ENCODE assay signal across 23 cellular contexts in genomic region chr5:7250004-7250403, GRCh38.
"Had no signal": no experiment of that assay in that cellular context is flagged by ENCODE, and none has a peak within 500 bp of the region (broad histone marks: within the 10 kb centered on the region; RNA-seq: fewer than 3 reads in every experiment).

No MANE protein-coding gene starts in this region.

- H3K36me3 ChIP-seq: ascending aorta, Peyer's patch had no signal

- H3K9me3 ChIP-seq: ascending aorta, body of pancreas, Peyer's patch had no signal

- H3K27ac ChIP-seq: Peyer's patch, RWPE1 had no signal

- H3K4me1 ChIP-seq: ascending aorta, body of pancreas had no signal

- DNase-seq: activated CD4-positive, alpha-beta T cell treated with anti-CD3 and anti-CD28 coated beads for 48 hours; activated CD4-positive, alpha-beta T cell treated with anti-CD3 and anti-CD28 coated beads, Interleukin-2, amount 50 U/mL, for 4 hours; activated CD4-positive, CD25-positive, alpha-beta regulatory T cell treated with anti-CD3 and anti-CD28 coated beads, Interleukin-2, amount 50 U/mL, for 72 hours; activated CD8-positive, alpha-beta memory T cell treated with anti-CD3 and anti-CD28 coated beads, Interleukin-2, amount 50 U/mL, for 48 hours; activated CD8-positive, alpha-beta T cell treated with anti-CD3 and anti-CD28 coated beads, Interleukin-2, amount 10 ng/mL, durations not matched to agents 7 days and 5 days; activated naive CD8-positive, alpha-beta T cell treated with anti-CD3 and anti-CD28 coated beads, Interleukin-2, amount 50 U/mL, for 24 hours; activated T-cell treated with anti-CD3 and anti-CD28 coated beads, Interleukin-2, amount 50 U/mL, for 1 hour; amniotic stem cell; body of pancreas; NCI-H1048; NCI-H146; NCI-H187 treated with DMSO at 0.1 percent for 48 hours; NCI-H2081 treated with DMSO at 0.1 percent for 48 hours; NCI-H2171 treated with DMSO at 0.1 percent for 48 hours; NCI-H226; NCI-H526 treated with DMSO at 0.1 percent for 48 hours; Peyer's patch; SHP77 treated with DMSO at 0.1 percent for 48 hours had no signal

- ATAC-seq: activated CD8-positive, alpha-beta T cell treated with anti-CD3 and anti-CD28 coated beads, Interleukin-2, amount 10 ng/mL, durations not matched to agents 7 days and 5 days; activated naive CD4-positive, alpha-beta T cell treated with anti-CD3 and anti-CD28 coated beads, Interleukin-2, amount 50 U/mL, for 72 hours; activated naive CD8-positive, alpha-beta T cell treated with anti-CD3 and anti-CD28 coated beads, Interleukin-2, amount 50 U/mL, for 24 hours; body of pancreas; K562; WTC11 had no signal

- H3K27me3 ChIP-seq: ascending aorta, body of pancreas, Peyer's patch had no signal

- H3K4me3 ChIP-seq: ascending aorta, body of pancreas, K562, Peyer's patch had no signal
